In the genomic region with DNA sequence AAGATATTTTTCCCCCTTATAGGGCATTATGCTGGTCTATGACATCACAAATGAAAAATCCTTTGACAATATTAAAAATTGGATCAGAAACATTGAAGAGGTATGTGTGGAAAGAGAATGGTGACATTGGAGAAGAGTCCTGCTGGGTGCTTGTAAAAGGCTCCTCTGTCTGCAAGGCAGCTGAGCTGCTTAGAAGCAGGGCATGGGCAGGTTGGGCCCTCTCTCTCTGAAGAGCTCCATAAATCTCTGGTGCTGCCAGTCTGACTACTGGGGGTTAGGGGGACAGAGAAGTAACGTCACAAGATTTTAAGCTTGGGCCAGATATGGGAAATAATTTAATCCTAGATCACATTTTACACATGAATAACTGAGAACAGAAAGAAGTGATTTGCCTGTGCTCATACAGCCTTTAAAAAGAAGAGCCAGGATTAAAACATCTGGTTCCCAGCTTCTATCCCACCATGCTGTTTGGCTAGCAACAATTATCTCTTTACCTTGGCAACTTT, we compare ENCODE assay signal across 16 cellular contexts. TPM values are rescaled to one million over a fixed set of nuclear protein-coding genes. Genes with fewer than 3 reads are reported as not detected.
A peak's percentile ranks its signal among the peaks of the same experiment; 100 is the strongest.
DNase-seq lines count a peak whose midpoint lies in the region; ATAC-seq, FAIRE-seq and TF ChIP-seq lines count a peak whose summit lies in the region.
"Had no signal": no experiment of that assay in that cellular context is flagged by ENCODE, and none has a peak within 500 bp of the region (broad histone marks: within the 10 kb centered on the region; RNA-seq: fewer than 3 reads in every experiment).

No MANE protein-coding gene starts in this region.

- H3K4me1 ChIP-seq in CD4-positive, CD25-positive, alpha-beta regulatory T cell (ENCODE audit: control insufficient read depth, insufficient read depth, low read length, poor library complexity, severe bottlenecking): peaks cover 12% of the 10 kb centered on the region
- H3K4me1 ChIP-seq: body of pancreas had no signal

- H3K27me3 Mint-ChIP-seq in CD4-positive, CD25-positive, alpha-beta regulatory T cell: no peaks in the 10 kb centered on the region
- no peaks in the 10 kb centered on the region for H3K27me3 Mint-ChIP-seq in nephron (ENCODE audit: low read depth)

- H3K27me3 ChIP-seq in CD4-positive, CD25-positive, alpha-beta regulatory T cell (ENCODE audit: control insufficient read depth, insufficient read depth, low read length): no peaks in the 10 kb centered on the region
- H3K27me3 ChIP-seq in H7 (ENCODE audit: control insufficient read depth, insufficient read depth, low read length): no peaks in the 10 kb centered on the region
- H3K27me3 ChIP-seq in brain microvascular endothelial cell (replicated peaks): no peaks in the 10 kb centered on the region
- H3K27me3 ChIP-seq: BLaER1 treated with 17β-estradiol and CSF1 and Interleukin-3, amounts not matched to agents 10 nM and 100 nM; body of pancreas; neutrophil had no signal

- intact Hi-C loops in lower leg skin (cut with DNase I; ENCODE audit: low total_unique reads): no loop called here

- H3K9me3 ChIP-seq in CD4-positive, CD25-positive, alpha-beta regulatory T cell (ENCODE audit: control insufficient read depth in 2 of 2, low read length in 2 of 2): no peaks in the 10 kb centered on the region
- H3K9me3 ChIP-seq: body of pancreas, neutrophil had no signal

- no peak for DNase-seq in CD4-positive, CD25-positive, alpha-beta regulatory T cell
- DNase-seq in H7: peak; percentile 53
- no peak for DNase-seq in brain microvascular endothelial cell
- DNase-seq in NK-92 treated with Interleukin-12 subunit alpha and Interleukin-12 subunit beta, amount 100 ng/mL, for 24 hours (lab: John Stamatoyannopoulos, UW): no peak
- no peak for DNase-seq in lower leg skin (ENCODE audit: low spot score in 2 of 2)
- DNase-seq in GM12891 (ENCODE audit: insufficient read length, low spot score): no peak
- DNase-seq: activated gamma-delta T cell; body of pancreas; EL; HCEC 1CT; NCI-H1105; small intestine; stimulated activated naive CD4-positive, alpha-beta T cell treated with Interleukin-2 at 50 U/mL for 16 hours had no signal

- no peak overlapping the region for H3K27ac ChIP-seq in CD4-positive, CD25-positive, alpha-beta regulatory T cell (ENCODE audit: insufficient read depth, low read length, poor library complexity, severe bottlenecking)
- peak overlapping the region; percentile 82 for H3K27ac ChIP-seq in brain microvascular endothelial cell
- H3K27ac ChIP-seq: BLaER1 treated with 17β-estradiol and CSF1 and Interleukin-3, amounts not matched to agents 10 nM and 100 nM; body of pancreas had no signal

- FAIRE-seq in GM12891 (lab: Jason Lieb, UNC): no peak
- FAIRE-seq: small intestine had no signal

- TF ChIP-seq CTCF in brain microvascular endothelial cell (IDR thresholded peaks at IDR 0.05; ENCODE audit: low read depth, low read length, missing control alignments): no peak
- TF ChIP-seq CTCF in nephron (IDR thresholded peaks at IDR 0.05; ENCODE audit: unreplicated experiment in 3 of 3): no peak
- no peak for TF ChIP-seq CTCF in lower leg skin (IDR thresholded peaks at IDR 0.05)

- H3K4me3 Mint-ChIP-seq in CD4-positive, CD25-positive, alpha-beta regulatory T cell: no peak overlapping the region
- no peak overlapping the region for H3K4me3 Mint-ChIP-seq in nephron

- H3K4me1 Mint-ChIP-seq in CD4-positive, CD25-positive, alpha-beta regulatory T cell: peaks cover 14 to 26% (median 22%) of the 10 kb centered on the region in 4 donors
- H3K4me1 Mint-ChIP-seq in nephron: peaks cover 16% of the 10 kb centered on the region

- H3K27ac Mint-ChIP-seq in CD4-positive, CD25-positive, alpha-beta regulatory T cell: peak overlapping the region; percentile 10 to 90 (median 81)
- H3K27ac Mint-ChIP-seq in nephron: peak overlapping the region; percentile 62 to 74 (median 66)

- 59 to 62% methylated on average over 1 of the region's 1 CpG for WGBS in lower leg skin, 2 donors

- no peak for TF ChIP-seq POLR2A in lower leg skin (IDR thresholded peaks at IDR 0.05)
- TF ChIP-seq POLR2A in GM12891 (IDR thresholded peaks at IDR 0.05; ENCODE audit: low read depth, low read length): no peak

- no peak overlapping the region for H3K4me3 ChIP-seq in CD4-positive, CD25-positive, alpha-beta regulatory T cell (ENCODE audit: low read depth, low read length)
- H3K4me3 ChIP-seq in H7 (ENCODE audit: insufficient read depth, low read depth, low read length) (no peak overlapping the region), brain microvascular endothelial cell (ENCODE audit: low read depth, low read length) (no peak overlapping the region), lower leg skin (ENCODE audit: low read depth, poor library complexity, severe bottlenecking) (no peak overlapping the region)
- H3K4me3 ChIP-seq: BLaER1 treated with 17β-estradiol and CSF1 and Interleukin-3, amounts not matched to agents 10 nM and 100 nM; body of pancreas had no signal

- in situ Hi-C loops in brain microvascular endothelial cell (cut with HindIII; ENCODE audit: low pct_ligation_motif_present, low sequenced_read_pairs): no loop called here

- H3K36me3 ChIP-seq in CD4-positive, CD25-positive, alpha-beta regulatory T cell (ENCODE audit: control insufficient read depth, insufficient read depth, low read length): peaks cover 70% of the 10 kb centered on the region
- H3K36me3 ChIP-seq in H7 (replicated peaks; ENCODE audit: control insufficient read depth, insufficient read depth, low read length) (no peaks in the 10 kb centered on the region; the same call in 1 of the 2 replicates), brain microvascular endothelial cell (replicated peaks) (no peaks in the 10 kb centered on the region)

- H3K9me3 Mint-ChIP-seq in CD4-positive, CD25-positive, alpha-beta regulatory T cell: peaks cover 0 to 1% (median 0%) of the 10 kb centered on the region in 7 donors
- H3K9me3 Mint-ChIP-seq in nephron: no peaks in the 10 kb centered on the region

- peaks cover 38% of the 10 kb centered on the region for H3K36me3 Mint-ChIP-seq in CD4-positive, CD25-positive, alpha-beta regulatory T cell
- H3K36me3 Mint-ChIP-seq in nephron (ENCODE audit: low read depth): peaks cover 46% of the 10 kb centered on the region

- ATAC-seq in CD4-positive, CD25-positive, alpha-beta regulatory T cell (ENCODE audit: low read depth in 2 of 2): no peak
- ATAC-seq: body of pancreas had no signal

TF ChIP-seq in GM12891, 5 proteins besides CTCF, POLR2A, EP300 and RAD21:
- no peak for TF ChIP-seq SPI1 (IDR thresholded peaks at IDR 0.05; ENCODE audit: low read depth, low read length)
- no peak for TF ChIP-seq PAX5 (IDR thresholded peaks at IDR 0.05; ENCODE audit: insufficient read depth, low read length, severe bottlenecking)
TF ChIP-seq in GM12891: peak in this region for 0.

RNA-seq across cellular contexts. Expression of gene APH1B, which starts 21.9 kb away (rescaled TPM):
- total RNA-seq in CD4-positive, CD25-positive, alpha-beta regulatory T cell: 19.0 TPM
- polyA plus RNA-seq in CD4-positive, CD25-positive, alpha-beta regulatory T cell: 10 to 100 TPM in 2 of 4 donors, 1 to 10 TPM in 2; 9.1 to 16.2 (median 11.6) TPM
- total RNA-seq in H7 (2014; rRNA removed; shearing (Covaris generic)): 5.8 and 7.1 TPM in 2 replicates
- total RNA-seq in lower leg skin: 1 to 10 TPM; 4.6 to 8.1 (median 6.5) TPM
- polyA plus RNA-seq in GM12891 (2012; ENCODE audit: low read depth, missing spikeins): 5.9 TPM
